ENCODE assay signal across 13 cellular contexts in the genomic region with DNA sequence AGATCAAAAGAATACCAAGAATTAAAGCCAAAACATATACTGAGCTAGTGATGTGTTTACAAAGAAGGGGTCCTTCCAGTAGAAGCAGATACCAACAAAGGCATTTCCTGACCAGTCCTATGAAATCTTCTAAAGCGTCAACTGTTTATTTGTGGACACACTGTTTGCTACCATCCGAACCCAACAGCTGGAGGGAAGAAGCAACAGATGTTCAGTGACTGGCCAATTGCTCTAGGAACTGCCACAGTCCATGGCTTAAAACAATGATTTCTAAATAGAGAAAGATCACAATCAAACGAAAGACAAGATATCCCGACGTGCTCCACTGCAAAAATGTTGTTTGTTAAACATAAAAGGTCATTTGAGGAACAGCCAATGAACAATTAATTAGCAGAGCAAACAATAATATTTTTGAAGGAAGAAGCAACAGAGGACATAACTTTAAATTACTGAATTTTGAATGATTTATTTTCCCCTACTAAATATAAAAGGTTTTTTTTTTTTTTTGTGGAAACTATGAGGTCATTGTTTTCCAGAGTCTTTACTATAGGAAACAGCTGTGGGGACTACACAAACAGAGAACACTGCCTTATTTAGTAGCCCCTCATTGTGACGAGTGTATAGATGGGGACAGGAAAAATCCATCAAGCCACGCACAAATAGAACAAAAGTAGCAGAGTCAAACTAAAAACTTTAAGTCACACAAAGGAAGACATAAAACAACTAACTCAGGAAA. TPM values are rescaled to one million over a fixed set of nuclear protein-coding genes. Genes with fewer than 3 reads are reported as not detected.
DNase-seq lines count a peak whose midpoint lies in the region; ATAC-seq, FAIRE-seq and TF ChIP-seq lines count a peak whose summit lies in the region.
"Had no signal": no experiment of that assay in that cellular context is flagged by ENCODE, and none has a peak within 500 bp of the region (broad histone marks: within the 10 kb centered on the region; RNA-seq: fewer than 3 reads in every experiment).

No MANE protein-coding gene starts in this region.

- FAIRE-seq in RCC 7860 (lab: Jason Lieb, UNC): no peak

- no peak overlapping the region for H3K4me3 Mint-ChIP-seq in activated CD4-positive, alpha-beta T cell treated with anti-CD3 and anti-CD28 coated beads, Interleukin-2, amount 10 ng/mL, durations not matched to agents 24 days and 14 days

- H3K27ac ChIP-seq in esophagus squamous epithelium (peak overlapping the region; percentile 53 to 88 (median 84)), thyroid gland (peak overlapping the region; percentile 5 to 65 (median 28))
- H3K27ac ChIP-seq: KMS-11, PC-9 had no signal

- intact Hi-C loops in esophagus squamous epithelium (cut with DNase I) (no loop called here), mucosa of descending colon (cut with DNase I, micrococcal nuclease) (no loop called here), thyroid gland (cut with DNase I) (no loop called here)
- intact Hi-C loops in activated CD4-positive, alpha-beta T cell treated with anti-CD3 and anti-CD28 coated beads, Interleukin-2, amount 10 ng/mL, durations not matched to agents 24 days and 14 days (cut with micrococcal nuclease): no loop called here

- H3K4me1 Mint-ChIP-seq in activated CD4-positive, alpha-beta T cell treated with anti-CD3 and anti-CD28 coated beads, Interleukin-2, amount 10 ng/mL, durations not matched to agents 24 days and 14 days: peaks cover 9% of the 10 kb centered on the region

- TF ChIP-seq POLR2A in esophagus squamous epithelium (IDR thresholded peaks at IDR 0.05) (no peak), thyroid gland (IDR thresholded peaks at IDR 0.05) (no peak)

- TF ChIP-seq CTCF in esophagus squamous epithelium (IDR thresholded peaks at IDR 0.05) (no peak), mucosa of descending colon (IDR thresholded peaks at IDR 0.05) (no peak), thyroid gland (IDR thresholded peaks at IDR 0.05) (no peak)

- DNase-seq in DMS153 (lab: John Stamatoyannopoulos, UW) (peak; percentile 34), DMS153 treated with DMSO at 0.1 percent for 48 hours (lab: John Stamatoyannopoulos, UW; ENCODE audit: unreplicated experiment) (no peak), esophagus squamous epithelium (lab: John Stamatoyannopoulos, UW) (no peak), mucosa of descending colon (no peak), thyroid gland (no peak), RCC 7860 (ENCODE audit: low spot score) (no peak)
- no peak for DNase-seq in activated CD4-positive, alpha-beta T cell treated with anti-CD3 and anti-CD28 coated beads, Interleukin-2, amount 10 ng/mL, durations not matched to agents 24 days and 14 days
- DNase-seq: 8988T; activated CD4-positive, alpha-beta T cell treated with anti-CD3 and anti-CD28 coated beads, Interleukin-2, amount 50 U/mL, for 1 hour; PC-9; stimulated activated naive CD4-positive, alpha-beta T cell treated with Interleukin-2 at 50 U/mL for 16 hours had no signal

- H3K36me3 ChIP-seq in esophagus squamous epithelium (no peaks in the 10 kb centered on the region), mucosa of descending colon (ENCODE audit: low read depth) (no peaks in the 10 kb centered on the region), thyroid gland (no peaks in the 10 kb centered on the region)

- no peak overlapping the region for H3K27ac Mint-ChIP-seq in activated CD4-positive, alpha-beta T cell treated with anti-CD3 and anti-CD28 coated beads, Interleukin-2, amount 10 ng/mL, durations not matched to agents 24 days and 14 days

- H3K27me3 ChIP-seq in esophagus squamous epithelium (no peaks in the 10 kb centered on the region), thyroid gland (no peaks in the 10 kb centered on the region)

- H3K4me3 ChIP-seq in esophagus squamous epithelium (peak overlapping the region in 2 of 4 donors; percentile 1 to 43), mucosa of descending colon (no peak overlapping the region), thyroid gland (replicated peaks in 1 of 3) (no peak overlapping the region)
- H3K4me3 ChIP-seq: PC-9 had no signal

- H3K9me3 Mint-ChIP-seq in activated CD4-positive, alpha-beta T cell treated with anti-CD3 and anti-CD28 coated beads, Interleukin-2, amount 10 ng/mL, durations not matched to agents 24 days and 14 days: no peaks in the 10 kb centered on the region

- WGBS in esophagus squamous epithelium, 2 donors: 31 to 58% methylated on average over 7 of the region's 7 CpGs
- WGBS in thyroid gland, 2 donors: 55 to 64% methylated on average over 7 of the region's 7 CpGs

- H3K36me3 Mint-ChIP-seq in activated CD4-positive, alpha-beta T cell treated with anti-CD3 and anti-CD28 coated beads, Interleukin-2, amount 10 ng/mL, durations not matched to agents 24 days and 14 days (ENCODE audit: low read depth): no peaks in the 10 kb centered on the region

- H3K4me1 ChIP-seq in esophagus squamous epithelium (peaks cover 3 to 59% (median 8%) of the 10 kb centered on the region in 3 donors), mucosa of descending colon (ENCODE audit: low read depth) (peaks cover 4% of the 10 kb centered on the region), thyroid gland (peaks cover 0 to 3% of the 10 kb centered on the region in 2 donors)

- ATAC-seq in mucosa of descending colon (peak; percentile 42), HG02610 (IDR thresholded peaks at IDR 0.05; ENCODE audit: unreplicated experiment) (no peak)

- no peaks in the 10 kb centered on the region for H3K27me3 Mint-ChIP-seq in activated CD4-positive, alpha-beta T cell treated with anti-CD3 and anti-CD28 coated beads, Interleukin-2, amount 10 ng/mL, durations not matched to agents 24 days and 14 days

- peaks cover 0 to 3% (median 0%) of the 10 kb centered on the region in 3 donors for H3K9me3 ChIP-seq in esophagus squamous epithelium
- H3K9me3 ChIP-seq in mucosa of descending colon: peaks cover 1% of the 10 kb centered on the region
- H3K9me3 ChIP-seq in thyroid gland: no peaks in the 10 kb centered on the region

RNA-seq across cellular contexts. Expression of gene USP31, which starts 17.2 kb away (rescaled TPM):
- total RNA-seq in esophagus squamous epithelium (10 to 100 TPM in 2 of 4 donors, 1 to 10 TPM in 2; 7.8 to 29.9 (median 11.0) TPM), mucosa of descending colon (10 to 100 TPM in 1 of 3 donors, 1 to 10 TPM in 2; 6.5 to 15.1 (median 7.7) TPM), thyroid gland (10 to 100 TPM; 10.0 to 18.2 (median 13.2) TPM)
- 8.9 and 10.0 TPM in 2 replicates for total RNA-seq in activated CD4-positive, alpha-beta T cell treated with anti-CD3 and anti-CD28 coated beads, Interleukin-2, amount 10 ng/mL, durations not matched to agents 24 days and 14 days

RNA-seq across cellular contexts. Expression of gene SCNN1G, which starts 50.5 kb away (rescaled TPM):
- 10 to 100 TPM in 1 of 4 donors, 1 to 10 TPM in 3; 5.0 to 10.8 (median 7.0) TPM for total RNA-seq in esophagus squamous epithelium
- 10 to 100 TPM in 1 of 3 donors, 1 to 10 TPM in 2; 1.9 to 52.4 (median 4.2) TPM for total RNA-seq in mucosa of descending colon
- 1 to 10 TPM; 3.4 to 6.5 (median 5.6) TPM for total RNA-seq in thyroid gland
- not detected in 2 replicates for total RNA-seq in activated CD4-positive, alpha-beta T cell treated with anti-CD3 and anti-CD28 coated beads, Interleukin-2, amount 10 ng/mL, durations not matched to agents 24 days and 14 days
- total RNA-seq: PC-9 had no signal
